Comparison of ENCODE assay signal across 24 cellular contexts in genomic region chr1:168497376-168497952, GRCh38. TPM values are rescaled to one million over a fixed set of nuclear protein-coding genes. Genes with fewer than 3 reads are reported as not detected.
A peak's percentile ranks its signal among the peaks of the same experiment; 100 is the strongest.
DNase-seq lines count a peak whose midpoint lies in the region; FAIRE-seq and TF ChIP-seq lines count a peak whose summit lies in the region.
"Had no signal": no experiment of that assay in that cellular context is flagged by ENCODE, and none has a peak within 500 bp of the region (broad histone marks: within the 10 kb centered on the region; RNA-seq: fewer than 3 reads in every experiment).

No MANE protein-coding gene starts in this region.

- H3K79me2 ChIP-seq in SK-N-SH (ENCODE audit: insufficient read depth): no peaks in the 10 kb centered on the region
- H3K79me2 ChIP-seq in osteoblast (ENCODE audit: insufficient read depth, low read length): no peaks in the 10 kb centered on the region

- H3K14ac ChIP-seq in mesenchymal stem cell (ENCODE audit: low read length in 2 of 2): no peak overlapping the region

- H3K4ac ChIP-seq in mesenchymal stem cell (ENCODE audit: low read depth in 1 of 2, low read length in 2 of 2): peak overlapping the region; percentile 46 to 82

- peak overlapping the region; percentile 89 to 98 for H2BK12ac ChIP-seq in mesenchymal stem cell (ENCODE audit: low read length in 2 of 2)

- H4K8ac ChIP-seq in mesenchymal stem cell (ENCODE audit: low read length): no peak overlapping the region

- H3K9ac ChIP-seq in SK-N-SH (no peak overlapping the region), mesenchymal stem cell (ENCODE audit: low read length) (peak overlapping the region; percentile 65), skeletal muscle satellite cell (ENCODE audit: low read depth, low read length) (no peak overlapping the region)

- H3F3A ChIP-seq in SK-N-SH (replicated peaks; ENCODE audit: insufficient read depth): no peaks in the 10 kb centered on the region

- WGBS in SK-N-SH (ENCODE audit: low lambda C conversion rate): 75% methylated on average over 3 of the region's 3 CpGs
- 69% methylated on average over 3 of the region's 3 CpGs for WGBS in mesenchymal stem cell

- no peak overlapping the region for H2BK15ac ChIP-seq in mesenchymal stem cell (ENCODE audit: low read depth, poor library complexity, severe bottlenecking)

- H3K4me3 ChIP-seq in SK-N-SH (ENCODE audit: low read depth in 2 of 2, low read length in 1 of 2) (no peak overlapping the region), mesenchymal stem cell (ENCODE audit: insufficient read depth in 1 of 2, low read depth in 1 of 2, low read length in 2 of 2) (no peak overlapping the region), skeletal muscle satellite cell (ENCODE audit: low read length) (peak overlapping the region; percentile 8), osteoblast (ENCODE audit: insufficient read depth, low read length) (no peak overlapping the region)
- H3K4me3 ChIP-seq: heart left ventricle, prostate gland, skin epidermis had no signal

- peak; percentile 41 for FAIRE-seq in GM18507 (lab: Jason Lieb, UNC)

- peak overlapping the region; percentile 73 to 92 for H3K18ac ChIP-seq in mesenchymal stem cell (ENCODE audit: low read depth in 1 of 2, low read length in 2 of 2)

- H2BK120ac ChIP-seq in mesenchymal stem cell (ENCODE audit: low read depth, low read length): peak overlapping the region; percentile 77

- H3K27ac ChIP-seq in SK-N-SH (ENCODE audit: low read depth in 2 of 2, low read length in 1 of 2) (peak overlapping the region; percentile 73 to 98; a peak in 3 of 4 replicates), mesenchymal stem cell (ENCODE audit: low read length, poor library complexity, severe bottlenecking) (peak overlapping the region; percentile 53), osteoblast (ENCODE audit: low read depth, low read length) (no peak overlapping the region)
- H3K27ac ChIP-seq: C4-2B, prostate gland had no signal

- TF ChIP-seq EP300 in SK-N-SH (IDR thresholded peaks at IDR 0.05; ENCODE audit: borderline replicate concordance in 1 of 2, low read depth in 1 of 2, low read length in 1 of 2): no peak

- TF ChIP-seq RAD21 in SK-N-SH (IDR thresholded peaks at IDR 0.05; ENCODE audit: low read length): no peak

- POLR2A ChIA-PET in SK-N-SH (lab: Yijun Ruan, JAX): no interaction called here

- no peaks in the 10 kb centered on the region for H3K9me2 ChIP-seq in SK-N-SH

- TF ChIP-seq CTCF in SK-N-SH (IDR thresholded peaks at IDR 0.05) (no peak), osteoblast (IDR thresholded peaks at IDR 0.05; ENCODE audit: extremely low read depth, low read depth, low read length) (no peak)

- CTCF ChIA-PET in SK-N-SH (lab: Yijun Ruan, JAX): interaction anchor here (0.9 kb wide), 1 partner anchor 155 kb away, joined by 3 read pairs; no protein-coding TSS in a partner anchor

- H4K20me1 ChIP-seq in SK-N-SH (ENCODE audit: insufficient read depth) (no peaks in the 10 kb centered on the region), osteoblast (ENCODE audit: insufficient read depth, low read length) (no peaks in the 10 kb centered on the region)

- H2AK5ac ChIP-seq in mesenchymal stem cell (ENCODE audit: low read length, severe bottlenecking): peak overlapping the region; percentile 73

- no peak overlapping the region for H2BK5ac ChIP-seq in mesenchymal stem cell (ENCODE audit: low read depth, low read length, poor library complexity, severe bottlenecking)

- TF ChIP-seq POLR2A in erythroblast (IDR thresholded peaks at IDR 0.05; ENCODE audit: low read length): no peak

- peak overlapping the region; percentile 28; the same call in 1 of the 2 replicates for H3K4me2 ChIP-seq in SK-N-SH
- no peak overlapping the region for H3K4me2 ChIP-seq in mesenchymal stem cell (ENCODE audit: low read length, poor library complexity, severe bottlenecking)
- H3K4me2 ChIP-seq in skeletal muscle satellite cell (ENCODE audit: low read length): no peak overlapping the region
- no peak overlapping the region for H3K4me2 ChIP-seq in osteoblast (ENCODE audit: insufficient read depth, low read length)

- no peaks in the 10 kb centered on the region for H3K9me3 ChIP-seq in SK-N-SH
- no peaks in the 10 kb centered on the region for H3K9me3 ChIP-seq in mesenchymal stem cell (ENCODE audit: control insufficient read depth, low read length)
- H3K9me3 ChIP-seq in skeletal muscle satellite cell (replicated peaks; ENCODE audit: low read length): no peaks in the 10 kb centered on the region
- no peaks in the 10 kb centered on the region for H3K9me3 ChIP-seq in osteoblast (ENCODE audit: low read depth, low read length)
- H3K9me3 ChIP-seq: heart left ventricle, prostate gland had no signal

- peak overlapping the region; percentile 85 for H4K91ac ChIP-seq in mesenchymal stem cell (ENCODE audit: low read length)

- H3K4me1 ChIP-seq in SK-N-SH (ENCODE audit: control insufficient read depth in 1 of 2, insufficient read depth in 2 of 2, low read depth in 1 of 2, low read length in 1 of 2): peaks cover 8 to 14% of the 10 kb centered on the region in 2 experiments; a peak in 3 of 4 replicates
- peaks cover 7% of the 10 kb centered on the region for H3K4me1 ChIP-seq in mesenchymal stem cell (ENCODE audit: control insufficient read depth, insufficient read depth, low read depth, low read length)
- H3K4me1 ChIP-seq in skeletal muscle satellite cell (ENCODE audit: control insufficient read depth, insufficient read depth, low read length): peaks cover 37% of the 10 kb centered on the region
- H3K4me1 ChIP-seq in osteoblast (ENCODE audit: insufficient read depth, low read length): peaks cover 6% of the 10 kb centered on the region
- H3K4me1 ChIP-seq: prostate gland had no signal

- no peaks in the 10 kb centered on the region for H3K27me3 ChIP-seq in SK-N-SH (ENCODE audit: insufficient read depth)
- no peaks in the 10 kb centered on the region for H3K27me3 ChIP-seq in mesenchymal stem cell (ENCODE audit: control insufficient read depth in 1 of 2, insufficient read depth in 1 of 2, low read length in 2 of 2)
- H3K27me3 ChIP-seq in skeletal muscle satellite cell (ENCODE audit: control insufficient read depth, insufficient read depth, low read length): no peaks in the 10 kb centered on the region
- H3K27me3 ChIP-seq in osteoblast (ENCODE audit: insufficient read depth, low read length): no peaks in the 10 kb centered on the region
- H3K27me3 ChIP-seq: heart left ventricle had no signal

- H3K23ac ChIP-seq in mesenchymal stem cell (ENCODE audit: low read length in 2 of 2): no peak overlapping the region

- H3K36me3 ChIP-seq in SK-N-SH (replicated peaks in 1 of 2; ENCODE audit: control insufficient read depth in 1 of 2, insufficient read depth in 2 of 2, low read length in 1 of 2) (no peaks in the 10 kb centered on the region), mesenchymal stem cell (ENCODE audit: control insufficient read depth in 1 of 2, insufficient read depth in 2 of 2, low read depth in 1 of 2, low read length in 2 of 2) (no peaks in the 10 kb centered on the region), skeletal muscle satellite cell (ENCODE audit: insufficient read depth, low read length) (no peaks in the 10 kb centered on the region), osteoblast (ENCODE audit: insufficient read depth, low read length) (no peaks in the 10 kb centered on the region)
- H3K36me3 ChIP-seq: heart left ventricle, prostate gland had no signal

- H2AFZ ChIP-seq in SK-N-SH (ENCODE audit: low read depth): peak overlapping the region; percentile 33; the same call in 1 of the 2 replicates
- H2AFZ ChIP-seq in mesenchymal stem cell (ENCODE audit: low read depth, low read length): no peak overlapping the region
- no peak overlapping the region for H2AFZ ChIP-seq in osteoblast (ENCODE audit: low read length)

- DNase-seq in GM18507 (ENCODE audit: extremely low spot score, insufficient read length, low read depth) (no peak), SK-N-SH (no peak), mesenchymal stem cell (no peak), erythroblast (lab: John Stamatoyannopoulos, UW) (no peak), EL (no peak), osteoblast (ENCODE audit: insufficient read length, low spot score, missing footprints) (no peak)
- DNase-seq: activated CD8-positive, alpha-beta memory T cell treated with anti-CD3 and anti-CD28 coated beads, Interleukin-2, amount 10 ng/mL, durations not matched to agents 7 days and 5 days; activated naive CD4-positive, alpha-beta T cell; activated T-cell treated with anti-CD3 and anti-CD28 coated beads, Interleukin-2, amount 50 U/mL, for 72 hours; effector CD4-positive, alpha-beta T cell; heart left ventricle; MV-4-11; stimulated activated naive CD8-positive, alpha-beta T cell treated with anti-CD3 and anti-CD28 coated beads, Interleukin-15, amount 100 ng/mL, for 72 hours; T-helper 9 cell had no signal

- no peaks in the 10 kb centered on the region for H3K79me1 ChIP-seq in mesenchymal stem cell (replicated peaks; ENCODE audit: low read length, poor library complexity, severe bottlenecking)

TF ChIP-seq in SK-N-SH, 30 proteins besides CTCF, POLR2A, EP300 and RAD21:
- TF ChIP-seq GABPA (IDR thresholded peaks at IDR 0.05; ENCODE audit: low read depth) (no peak), EZH2phosphoT487 (IDR thresholded peaks at IDR 0.05; ENCODE audit: borderline replicate concordance, low read depth) (no peak), MEF2A (IDR thresholded peaks at IDR 0.05; ENCODE audit: borderline replicate concordance, low read depth) (no peak), NFIC (IDR thresholded peaks at IDR 0.05; ENCODE audit: borderline replicate concordance) (no peak), ELF1 (IDR thresholded peaks at IDR 0.05) (no peak), TEAD4 (IDR thresholded peaks at IDR 0.05; ENCODE audit: borderline replicate concordance, insufficient read depth) (no peak), JUND (IDR thresholded peaks at IDR 0.05) (no peak), RXRA (IDR thresholded peaks at IDR 0.05; ENCODE audit: borderline replicate concordance, low read depth) (no peak), TAF1 (IDR thresholded peaks at IDR 0.05; ENCODE audit: borderline replicate concordance, low read depth, low read length) (no peak)
- TF ChIP-seq, protein P1, sequence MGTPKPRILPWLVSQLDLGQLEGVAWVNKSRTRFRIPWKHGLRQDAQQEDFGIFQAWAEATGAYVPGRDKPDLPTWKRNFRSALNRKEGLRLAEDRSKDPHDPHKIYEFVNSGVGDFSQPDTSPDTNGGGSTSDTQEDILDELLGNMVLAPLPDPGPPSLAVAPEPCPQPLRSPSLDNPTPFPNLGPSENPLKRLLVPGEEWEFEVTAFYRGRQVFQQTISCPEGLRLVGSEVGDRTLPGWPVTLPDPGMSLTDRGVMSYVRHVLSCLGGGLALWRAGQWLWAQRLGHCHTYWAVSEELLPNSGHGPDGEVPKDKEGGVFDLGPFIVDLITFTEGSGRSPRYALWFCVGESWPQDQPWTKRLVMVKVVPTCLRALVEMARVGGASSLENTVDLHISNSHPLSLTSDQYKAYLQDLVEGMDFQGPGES (IDR thresholded peaks at IDR 0.05; ENCODE audit: low read depth, low read length): no peak

RNA-seq across cellular contexts. Expression of gene XCL2, which starts 46.3 kb away (rescaled TPM):
- polyA plus RNA-seq in SK-N-SH (2012; rRNA removed): not detected in 2 replicates
- polyA plus RNA-seq in SK-N-SH (2012; cell fraction: cytosol; rRNA removed): not detected in 2 replicates
- polyA plus RNA-seq in SK-N-SH (2012; cell fraction: nucleus; rRNA removed): not detected in 2 replicates
- polyA plus RNA-seq in mesenchymal stem cell (2013, experiment 1 of 2): not detected
- polyA plus RNA-seq in mesenchymal stem cell (2013, experiment 2 of 2): not detected
- not detected in 2 replicates for total RNA-seq in skeletal muscle satellite cell (2012; rRNA removed)
- total RNA-seq in osteoblast: not detected in 2 replicates
- total RNA-seq: Daoy, HFFc6, lung microvascular endothelial cell, NCI-H460, prostate gland, WTC11 had no signal
- polyA plus RNA-seq: adipose tissue, heart left ventricle had no signal
